ENCODE assay signal across 10 cellular contexts in the genomic region with DNA sequence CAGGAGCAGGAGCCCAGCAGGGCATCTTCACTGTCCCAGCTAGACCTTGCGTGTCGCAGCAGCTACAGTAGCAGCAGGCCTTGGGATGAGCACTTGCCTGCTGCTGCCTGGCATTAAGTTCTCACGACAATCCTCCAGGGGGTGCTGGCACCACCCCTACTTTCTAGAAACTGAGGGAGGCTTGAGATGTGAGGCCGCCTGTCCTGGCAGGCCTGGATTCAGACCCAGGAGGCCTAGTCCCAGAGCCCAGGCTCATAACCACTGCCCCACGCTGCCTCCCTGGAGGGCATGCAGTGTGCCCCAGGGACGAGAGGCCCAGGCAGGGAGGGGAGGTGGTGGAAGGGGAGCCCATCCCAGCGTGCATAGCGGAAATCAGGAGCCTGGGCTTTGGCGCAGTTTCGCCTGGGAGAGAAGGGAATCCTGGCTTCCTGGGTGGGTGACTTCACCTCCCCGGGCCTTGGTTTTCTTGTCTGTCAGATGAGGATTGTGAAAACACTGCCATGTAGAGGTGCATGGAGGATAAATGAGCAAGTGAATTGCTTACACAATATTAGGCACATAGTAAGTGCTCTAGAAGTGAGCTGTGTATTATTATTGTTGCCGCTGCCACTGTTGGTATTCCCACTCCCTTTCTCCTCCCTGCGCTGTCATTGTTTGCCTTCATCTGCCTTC. TPM values are rescaled to one million over a fixed set of nuclear protein-coding genes. Genes with fewer than 3 reads are reported as not detected.
DNase-seq lines count a peak whose midpoint lies in the region; ATAC-seq and TF ChIP-seq lines count a peak whose summit lies in the region.
"Had no signal": no experiment of that assay in that cellular context is flagged by ENCODE, and none has a peak within 500 bp of the region (broad histone marks: within the 10 kb centered on the region; RNA-seq: fewer than 3 reads in every experiment).

No MANE protein-coding gene starts in this region.

- TF ChIP-seq CTCF in uterus (IDR thresholded peaks at IDR 0.05) (peak in 1 of 4 experiments; percentile 15), natural killer cell (IDR thresholded peaks at IDR 0.05) (no peak)

- H3K36me3 Mint-ChIP-seq in natural killer cell, result peaks cover 6% of the 10 kb centered on the region

- peak overlapping the region; percentile 6; the same call in 1 of the 2 replicates for H3K4me3 ChIP-seq in iPS-18c (ENCODE audit: insufficient read depth, low read depth, low read length)
- no peak overlapping the region for H3K4me3 ChIP-seq in uterus

- ATAC-seq in Right ventricle myocardium inferior (no peak), GM18520 (IDR thresholded peaks at IDR 0.05; ENCODE audit: unreplicated experiment) (no peak), natural killer cell (no peak)

- intact Hi-C loops in cardiac septum (cut with DNase I), result loop anchor here (2.0 kb wide), 2 partner anchors 18 to 74 kb away; no protein-coding TSS in a partner anchor
- intact Hi-C loops in Right ventricle myocardium inferior (cut with DNase I), result no loop called here
- intact Hi-C loops in uterus (cut with DNase I; ENCODE audit: low total_unique reads), result no loop called here
- intact Hi-C loops in natural killer cell (cut with micrococcal nuclease), result no loop called here

- H3K27me3 Mint-ChIP-seq in natural killer cell (ENCODE audit: low read depth in 2 of 2), result no peaks in the 10 kb centered on the region

- DNase-seq in cardiac septum (ENCODE audit: low spot score) (peak; percentile 57), Right ventricle myocardium inferior (ENCODE audit: missing footprints) (no peak), amniotic stem cell (lab: John Stamatoyannopoulos, UW) (peak; percentile 15), uterus (no peak), NCI-H1105 treated with DMSO at 0.1 percent for 48 hours (lab: John Stamatoyannopoulos, UW) (no peak), natural killer cell (no peak)
- DNase-seq: activated effector memory CD4-positive, alpha-beta T cell treated with Interleukin-2 at 50 U/mL for 16 hours; KBM-7 had no signal

- no peaks in the 10 kb centered on the region for H3K27me3 ChIP-seq in uterus

- H3K9me3 ChIP-seq in iPS-18c (ENCODE audit: control insufficient read depth, insufficient read depth, low read length) (no peaks in the 10 kb centered on the region), uterus (no peaks in the 10 kb centered on the region)

- peaks cover 0 to 14% of the 10 kb centered on the region in 2 donors for H3K4me1 ChIP-seq in uterus

- no peak for TF ChIP-seq POLR2A in uterus (IDR thresholded peaks at IDR 0.05)

- H3K36me3 ChIP-seq in uterus, result no peaks in the 10 kb centered on the region

- H3K9me3 Mint-ChIP-seq in natural killer cell, result no peaks in the 10 kb centered on the region

- peak overlapping the region in 1 of 2 donors; percentile 63 for H3K27ac Mint-ChIP-seq in natural killer cell

- no peak overlapping the region for H3K4me3 Mint-ChIP-seq in natural killer cell

- peaks cover 34 to 53% of the 10 kb centered on the region in 2 donors for H3K4me1 Mint-ChIP-seq in natural killer cell

- peak overlapping the region; percentile 40 to 64 for H3K27ac ChIP-seq in uterus

RNA-seq across cellular contexts. Expression of gene PPP5C, which starts 26.1 kb away (rescaled TPM):
- total RNA-seq in cardiac septum, result 82.8 TPM
- 77.3 TPM for total RNA-seq in Right ventricle myocardium inferior
- total RNA-seq in uterus, result 10 to 100 TPM; 26.1 to 92.3 (median 62.5) TPM
- total RNA-seq in natural killer cell, result 100 to 1,000 TPM in 1 of 3 donors, 10 to 100 TPM in 2; 95.4 to 106 (median 98.4) TPM

RNA-seq across cellular contexts. Expression of gene CCDC8, which starts 40.3 kb away (rescaled TPM):
- total RNA-seq in cardiac septum (34.2 TPM), Right ventricle myocardium inferior (28.9 TPM), uterus (10 to 100 TPM in 2 of 4 donors, 1 to 10 TPM in 2; 7.2 to 89.1 (median 26.2) TPM), natural killer cell (not detected)

RNA-seq across cellular contexts. Expression of gene PNMA8C, which starts 55.7 kb away (rescaled TPM):
- total RNA-seq in cardiac septum, result 0.16 TPM
- total RNA-seq in Right ventricle myocardium inferior, result not detected
- 1 to 10 TPM in 1 of 4 donors, under 1 TPM in 2, not detected in 1; under 0.01 to 3.7 (median 0.73) TPM for total RNA-seq in uterus
- total RNA-seq in natural killer cell, result 1 to 10 TPM in 1 of 3 donors, under 1 TPM in 2; 0.55 to 1.2 (median 0.87) TPM

Comparison
In these comparisons a context has a peak if more than half of its experiments do, and no peak if none do; other contexts are left out.
1. DNase-seq: peak in cardiac septum (single experiment) and amniotic stem cell (single experiment); none in Right ventricle myocardium inferior (single experiment), uterus (0 of 2), NCI-H1105 treated with DMSO at 0.1 percent for 48 hours (single experiment) and natural killer cell (single experiment).
2. RNA of gene CCDC8, which starts 40.3 kb away (total RNA-seq): 7.2 to 89.1 TPM in uterus, 34.2 TPM in cardiac septum (single experiment) and 28.9 TPM in Right ventricle myocardium inferior (single experiment); not detected in natural killer cell; every median in the first group is over 4 times any median in the second.